Comparison of ENCODE assay signal across 8 cellular contexts in genomic region chr19:56350416-56351045, GRCh38. TPM values are rescaled to one million over a fixed set of nuclear protein-coding genes. Genes with fewer than 3 reads are reported as not detected.
DNase-seq lines count a peak whose midpoint lies in the region; ATAC-seq and TF ChIP-seq lines count a peak whose summit lies in the region.

No MANE protein-coding gene starts in this region.

- POLR2A ChIA-PET in Caco-2 (lab: Charles Lee), result no interaction called here
- POLR2A ChIA-PET in RWPE1 (lab: Yijun Ruan, JAX; ENCODE audit: low non-redundant PET), result no interaction called here

- BruUV-seq in Caco-2 (replicated peaks; lab: Mats Ljungman, UMichigan), result no TSS peak

- H3K27ac Mint-ChIP-seq in Caco-2 (ENCODE audit: unreplicated experiment), result no peak overlapping the region

- intact Hi-C loops in Caco-2 (cut with micrococcal nuclease; ENCODE audit: unreplicated experiment), result loop anchor here (5.0 kb wide), 1 partner anchor 98 kb away; no protein-coding TSS in a partner anchor

- H3K9me3 Mint-ChIP-seq in Caco-2 (ENCODE audit: unreplicated experiment), result peaks cover 32% of the 10 kb centered on the region

- in situ Hi-C loops in astrocyte of the spinal cord (cut with HindIII; ENCODE audit: low sequenced_read_pairs), result no loop called here

- H3K27me3 Mint-ChIP-seq in Caco-2 (ENCODE audit: insufficient read depth, unreplicated experiment), result no peaks in the 10 kb centered on the region

- no peaks in the 10 kb centered on the region for H3K36me3 ChIP-seq in Caco-2 (ENCODE audit: control insufficient read depth, insufficient read depth, low read length)

- H3K9me3 ChIP-seq in Caco-2, result no peaks in the 10 kb centered on the region; the same call in 1 of the 2 replicates

- peaks cover 5% of the 10 kb centered on the region for H3K36me3 Mint-ChIP-seq in Caco-2 (ENCODE audit: insufficient read depth, unreplicated experiment)

- ATAC-seq in HG02763 (IDR thresholded peaks at IDR 0.05; ENCODE audit: unreplicated experiment), result no peak
- no peak for ATAC-seq in GM19395 (IDR thresholded peaks at IDR 0.05; ENCODE audit: unreplicated experiment)

- no peaks in the 10 kb centered on the region for H3K27me3 ChIP-seq in Caco-2 (replicated peaks; ENCODE audit: control insufficient read depth, insufficient read depth, low read length)

- no peak for TF ChIP-seq EP300 in Ishikawa (IDR thresholded peaks at IDR 0.05; ENCODE audit: borderline replicate concordance)

- TF ChIP-seq RAD21 in Ishikawa (IDR thresholded peaks at IDR 0.05; ENCODE audit: low read depth), result peak; percentile 61

- no peaks in the 10 kb centered on the region for H3K4me1 Mint-ChIP-seq in Caco-2 (ENCODE audit: low read depth, unreplicated experiment)

- peaks cover under 1% of the 10 kb centered on the region; the same call in 1 of the 2 replicates for H3K4me1 ChIP-seq in Caco-2

- no peak overlapping the region for H3K4me3 Mint-ChIP-seq in Caco-2 (ENCODE audit: unreplicated experiment)

- CTCF ChIA-PET in Caco-2 (lab: Charles Lee) (no interaction called here), RWPE1 (lab: Yijun Ruan, JAX) (no interaction called here)

- no peak overlapping the region for H3K27ac ChIP-seq in RWPE1

- H3K4me3 ChIP-seq in Caco-2 (ENCODE audit: low read depth, low read length) (no peak overlapping the region), astrocyte of the spinal cord (ENCODE audit: low read depth, low read length) (no peak overlapping the region)

- DNase-seq in Caco-2 (peak; percentile 45 to 46), RWPE1 (ENCODE audit: low spot score) (peak; percentile 24), astrocyte of the spinal cord (ENCODE audit: low read depth, low spot score) (peak; percentile 46), kidney tubule cell (ENCODE audit: low spot score) (peak; percentile 46)
- DNase-seq in stimulated activated CD8-positive, alpha-beta memory T cell treated with anti-CD3 and anti-CD28 coated beads, Interleukin-15, amount 100 ng/mL, for 1 hour (ENCODE audit: low read depth), result peak; percentile 15

- peak; percentile 71 to 74 for TF ChIP-seq CTCF in Caco-2 (IDR thresholded peaks at IDR 0.05; ENCODE audit: insufficient read depth in 1 of 2, low read depth in 1 of 2, low read length in 1 of 2, severe bottlenecking in 1 of 2, unreplicated experiment in 1 of 2)
- TF ChIP-seq CTCF in RWPE1 (conservative IDR thresholded peaks at IDR 0.05; ENCODE audit: low read depth), result peak; percentile 87
- peak; percentile 86 for TF ChIP-seq CTCF in astrocyte of the spinal cord (IDR thresholded peaks at IDR 0.05; ENCODE audit: low read depth, low read length)

TF ChIP-seq in Ishikawa, 13 proteins besides CTCF, POLR2A, EP300 and RAD21:
- TF ChIP-seq YY1 (IDR thresholded peaks at IDR 0.05; ENCODE audit: low read depth) (no peak), CEBPB (IDR thresholded peaks at IDR 0.05) (no peak), MAX (IDR thresholded peaks at IDR 0.05) (no peak), REST (IDR thresholded peaks at IDR 0.05; ENCODE audit: low read depth) (no peak), TCF12 (IDR thresholded peaks at IDR 0.05; ENCODE audit: low read depth) (no peak), CREB1 (IDR thresholded peaks at IDR 0.05; ENCODE audit: low read depth) (no peak), TEAD4 (IDR thresholded peaks at IDR 0.05) (no peak), FOXM1 (IDR thresholded peaks at IDR 0.05; ENCODE audit: borderline replicate concordance, low read depth) (no peak), NFIC (IDR thresholded peaks at IDR 0.05) (no peak), EGR1 (IDR thresholded peaks at IDR 0.05) (no peak)

RNA-seq across cellular contexts. Expression of gene ZSCAN5A, which starts 35.9 kb away (rescaled TPM):
- total RNA-seq in Caco-2 (2022), result 10.9 and 11.3 TPM in 2 replicates

RNA-seq across cellular contexts. Expression of gene ZNF582, which starts 42.8 kb away (rescaled TPM):
- not detected in 2 replicates for total RNA-seq in Caco-2 (2022)

RNA-seq across cellular contexts. Expression of gene ZNF583, which starts 53.6 kb away (rescaled TPM):
- not detected in 2 replicates for total RNA-seq in Caco-2 (2022)
